In the genomic region with DNA sequence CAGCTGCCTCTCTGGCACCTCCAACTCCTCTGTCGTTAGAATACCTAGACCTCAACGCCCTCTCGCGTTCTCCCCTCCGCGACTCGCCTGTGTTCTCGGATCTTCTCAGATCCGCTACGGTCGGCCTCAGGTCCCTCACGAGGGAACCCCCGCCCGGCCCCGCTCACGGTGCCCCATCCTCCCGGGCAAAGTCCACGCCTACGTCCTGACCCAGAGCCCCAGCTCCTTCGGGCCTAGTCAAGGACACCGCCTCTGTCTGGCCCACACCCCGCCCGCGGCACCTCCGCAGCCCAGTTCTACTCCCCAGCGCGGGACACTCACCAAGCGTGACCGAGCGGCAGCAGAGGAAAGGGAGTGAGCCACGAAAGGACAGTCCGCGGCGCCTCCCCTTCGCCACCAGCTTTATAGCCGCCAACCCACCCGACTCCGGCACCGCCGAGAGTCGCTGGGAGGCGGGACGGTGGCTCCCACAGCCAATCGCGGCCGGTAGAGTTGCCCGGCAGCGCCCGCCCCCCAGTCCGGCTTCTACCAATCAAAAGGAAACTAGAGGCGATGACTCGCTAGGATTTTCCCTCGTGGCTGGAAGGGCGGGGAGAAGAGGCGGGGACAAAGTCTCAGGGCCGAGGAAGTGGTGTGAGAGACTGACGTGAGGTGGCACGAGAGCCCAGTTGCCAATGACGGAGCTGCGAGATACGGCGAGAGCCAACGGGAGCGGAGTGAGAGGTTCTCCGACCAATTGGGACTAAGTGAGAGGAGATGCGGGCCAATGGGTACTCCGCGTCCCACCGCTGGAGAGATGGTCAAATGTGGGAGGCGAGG, we compare ENCODE assay signal across 1 cellular context.
TF ChIP-seq lines count a peak whose summit lies in the region.

A gene (minus strand): TSS at position 378 of the 819 bp plus-strand sequence. CDS start 14,447 bp downstream, outside the sequence.

TF ChIP-seq in HepG2, 621 proteins besides CTCF, POLR2A, EP300 and RAD21 (continued from another document and continues in another):
- TF ChIP-seq, protein P1, sequence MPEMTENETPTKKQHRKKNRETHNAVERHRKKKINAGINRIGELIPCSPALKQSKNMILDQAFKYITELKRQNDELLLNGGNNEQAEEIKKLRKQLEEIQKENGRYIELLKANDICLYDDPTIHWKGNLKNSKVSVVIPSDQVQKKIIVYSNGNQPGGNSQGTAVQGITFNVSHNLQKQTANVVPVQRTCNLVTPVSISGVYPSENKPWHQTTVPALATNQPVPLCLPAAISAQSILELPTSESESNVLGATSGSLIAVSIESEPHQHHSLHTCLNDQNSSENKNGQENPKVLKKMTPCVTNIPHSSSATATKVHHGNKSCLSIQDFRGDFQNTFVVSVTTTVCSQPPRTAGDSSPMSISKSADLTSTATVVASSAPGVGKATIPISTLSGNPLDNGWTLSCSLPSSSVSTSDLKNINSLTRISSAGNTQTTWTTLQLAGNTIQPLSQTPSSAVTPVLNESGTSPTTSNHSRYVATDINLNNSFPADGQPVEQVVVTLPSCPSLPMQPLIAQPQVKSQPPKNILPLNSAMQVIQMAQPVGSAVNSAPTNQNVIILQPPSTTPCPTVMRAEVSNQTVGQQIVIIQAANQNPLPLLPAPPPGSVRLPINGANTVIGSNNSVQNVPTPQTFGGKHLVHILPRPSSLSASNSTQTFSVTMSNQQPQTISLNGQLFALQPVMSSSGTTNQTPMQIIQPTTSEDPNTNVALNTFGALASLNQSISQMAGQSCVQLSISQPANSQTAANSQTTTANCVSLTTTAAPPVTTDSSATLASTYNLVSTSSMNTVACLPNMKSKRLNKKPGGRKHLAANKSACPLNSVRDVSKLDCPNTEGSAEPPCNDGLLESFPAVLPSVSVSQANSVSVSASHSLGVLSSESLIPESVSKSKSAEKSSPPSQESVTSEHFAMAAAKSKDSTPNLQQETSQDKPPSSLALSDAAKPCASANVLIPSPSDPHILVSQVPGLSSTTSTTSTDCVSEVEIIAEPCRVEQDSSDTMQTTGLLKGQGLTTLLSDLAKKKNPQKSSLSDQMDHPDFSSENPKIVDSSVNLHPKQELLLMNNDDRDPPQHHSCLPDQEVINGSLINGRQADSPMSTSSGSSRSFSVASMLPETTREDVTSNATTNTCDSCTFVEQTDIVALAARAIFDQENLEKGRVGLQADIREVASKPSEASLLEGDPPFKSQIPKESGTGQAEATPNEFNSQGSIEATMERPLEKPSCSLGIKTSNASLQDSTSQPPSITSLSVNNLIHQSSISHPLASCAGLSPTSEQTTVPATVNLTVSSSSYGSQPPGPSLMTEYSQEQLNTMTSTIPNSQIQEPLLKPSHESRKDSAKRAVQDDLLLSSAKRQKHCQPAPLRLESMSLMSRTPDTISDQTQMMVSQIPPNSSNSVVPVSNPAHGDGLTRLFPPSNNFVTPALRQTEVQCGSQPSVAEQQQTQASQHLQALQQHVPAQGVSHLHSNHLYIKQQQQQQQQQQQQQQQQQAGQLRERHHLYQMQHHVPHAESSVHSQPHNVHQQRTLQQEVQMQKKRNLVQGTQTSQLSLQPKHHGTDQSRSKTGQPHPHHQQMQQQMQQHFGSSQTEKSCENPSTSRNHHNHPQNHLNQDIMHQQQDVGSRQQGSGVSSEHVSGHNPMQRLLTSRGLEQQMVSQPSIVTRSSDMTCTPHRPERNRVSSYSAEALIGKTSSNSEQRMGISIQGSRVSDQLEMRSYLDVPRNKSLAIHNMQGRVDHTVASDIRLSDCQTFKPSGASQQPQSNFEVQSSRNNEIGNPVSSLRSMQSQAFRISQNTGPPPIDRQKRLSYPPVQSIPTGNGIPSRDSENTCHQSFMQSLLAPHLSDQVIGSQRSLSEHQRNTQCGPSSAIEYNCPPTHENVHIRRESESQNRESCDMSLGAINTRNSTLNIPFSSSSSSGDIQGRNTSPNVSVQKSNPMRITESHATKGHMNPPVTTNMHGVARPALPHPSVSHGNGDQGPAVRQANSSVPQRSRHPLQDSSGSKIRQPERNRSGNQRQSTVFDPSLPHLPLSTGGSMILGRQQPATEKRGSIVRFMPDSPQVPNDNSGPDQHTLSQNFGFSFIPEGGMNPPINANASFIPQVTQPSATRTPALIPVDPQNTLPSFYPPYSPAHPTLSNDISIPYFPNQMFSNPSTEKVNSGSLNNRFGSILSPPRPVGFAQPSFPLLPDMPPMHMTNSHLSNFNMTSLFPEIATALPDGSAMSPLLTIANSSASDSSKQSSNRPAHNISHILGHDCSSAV (CRISPR knock-in tag; IDR thresholded peaks at IDR 0.05; ENCODE audit: borderline replicate concordance), result 0 out of 2 replicates have a peak, but pooled peaks have one; percentile 56
- TF ChIP-seq FOXP1 (IDR thresholded peaks at IDR 0.05) (no peak), FOXP1 (CRISPR knock-in tag; IDR thresholded peaks at IDR 0.05) (no peak), MED8 (CRISPR knock-in tag; IDR thresholded peaks at IDR 0.05; ENCODE audit: insufficient replicate concordance) (peak; percentile 90), YY1 (IDR thresholded peaks at IDR 0.05; ENCODE audit: insufficient read depth, insufficient replicate concordance, low read depth, low read length) (peak; percentile 56), AGO1 (IDR thresholded peaks at IDR 0.05; ENCODE audit: low read depth, low read length, poor library complexity, severe bottlenecking) (peak; percentile 50), IKZF4 (CRISPR knock-in tag; IDR thresholded peaks at IDR 0.05; ENCODE audit: borderline replicate concordance, low read depth, not compliant biosample characterization) (peak; percentile 59), NCOA2 (CRISPR knock-in tag; IDR thresholded peaks at IDR 0.05) (peak; percentile 33; the same call in 1 of the 2 replicates), ZMYM4 (CRISPR knock-in tag; IDR thresholded peaks at IDR 0.05) (peak; percentile 97), ZNF121 (CRISPR knock-in tag; IDR thresholded peaks at IDR 0.05) (peak; percentile 43; the same call in 1 of the 2 replicates), ZNF431 (CRISPR knock-in tag; IDR thresholded peaks at IDR 0.05; ENCODE audit: borderline replicate concordance, low read depth) (no peak; the same call in 1 of the 2 replicates), HES4 (CRISPR knock-in tag; IDR thresholded peaks at IDR 0.05; ENCODE audit: borderline replicate concordance) (peak; percentile 84), SPEN (CRISPR knock-in tag; IDR thresholded peaks at IDR 0.05; ENCODE audit: low read depth) (peak; percentile 78; the same call in 1 of the 2 replicates), KDM3A (CRISPR knock-in tag; IDR thresholded peaks at IDR 0.05; ENCODE audit: low read depth) (peak; percentile 65; the same call in 1 of the 2 replicates), NFYC (CRISPR knock-in tag; IDR thresholded peaks at IDR 0.05) (peak; percentile 98), STAG1 (CRISPR knock-in tag; IDR thresholded peaks at IDR 0.05) (no peak), ZNF382 (CRISPR knock-in tag; IDR thresholded peaks at IDR 0.05; ENCODE audit: borderline replicate concordance) (no peak), ZNF337 (CRISPR knock-in tag; IDR thresholded peaks at IDR 0.05; ENCODE audit: borderline replicate concordance, low read depth) (0 out of 2 replicates have a peak, but pooled peaks have one; percentile 67), SKI (IDR thresholded peaks at IDR 0.05; ENCODE audit: partially characterized antibody) (peak; percentile 77), ZNF335 (CRISPR knock-in tag; IDR thresholded peaks at IDR 0.05) (peak; percentile 81; the same call in 1 of the 2 replicates), CAMTA2 (CRISPR knock-in tag; IDR thresholded peaks at IDR 0.05; ENCODE audit: borderline replicate concordance) (peak; percentile 72; the same call in 1 of the 2 replicates), ZNF354B (CRISPR knock-in tag; IDR thresholded peaks at IDR 0.05) (no peak), NBN (conservative IDR thresholded peaks at IDR 0.05) (no peak), ZNF589 (CRISPR knock-in tag; conservative IDR thresholded peaks at IDR 0.05) (peak; percentile 80; the same call in 1 of the 2 replicates), TBX2 (CRISPR knock-in tag; IDR thresholded peaks at IDR 0.05; ENCODE audit: borderline replicate concordance) (peak; percentile 91), ZBTB7A (CRISPR knock-in tag; IDR thresholded peaks at IDR 0.05) (peak; percentile 60)
- TF ChIP-seq, protein P2, sequence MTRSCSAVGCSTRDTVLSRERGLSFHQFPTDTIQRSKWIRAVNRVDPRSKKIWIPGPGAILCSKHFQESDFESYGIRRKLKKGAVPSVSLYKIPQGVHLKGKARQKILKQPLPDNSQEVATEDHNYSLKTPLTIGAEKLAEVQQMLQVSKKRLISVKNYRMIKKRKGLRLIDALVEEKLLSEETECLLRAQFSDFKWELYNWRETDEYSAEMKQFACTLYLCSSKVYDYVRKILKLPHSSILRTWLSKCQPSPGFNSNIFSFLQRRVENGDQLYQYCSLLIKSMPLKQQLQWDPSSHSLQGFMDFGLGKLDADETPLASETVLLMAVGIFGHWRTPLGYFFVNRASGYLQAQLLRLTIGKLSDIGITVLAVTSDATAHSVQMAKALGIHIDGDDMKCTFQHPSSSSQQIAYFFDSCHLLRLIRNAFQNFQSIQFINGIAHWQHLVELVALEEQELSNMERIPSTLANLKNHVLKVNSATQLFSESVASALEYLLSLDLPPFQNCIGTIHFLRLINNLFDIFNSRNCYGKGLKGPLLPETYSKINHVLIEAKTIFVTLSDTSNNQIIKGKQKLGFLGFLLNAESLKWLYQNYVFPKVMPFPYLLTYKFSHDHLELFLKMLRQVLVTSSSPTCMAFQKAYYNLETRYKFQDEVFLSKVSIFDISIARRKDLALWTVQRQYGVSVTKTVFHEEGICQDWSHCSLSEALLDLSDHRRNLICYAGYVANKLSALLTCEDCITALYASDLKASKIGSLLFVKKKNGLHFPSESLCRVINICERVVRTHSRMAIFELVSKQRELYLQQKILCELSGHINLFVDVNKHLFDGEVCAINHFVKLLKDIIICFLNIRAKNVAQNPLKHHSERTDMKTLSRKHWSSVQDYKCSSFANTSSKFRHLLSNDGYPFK (CRISPR knock-in tag; IDR thresholded peaks at IDR 0.05; ENCODE audit: borderline replicate concordance), result peak; percentile 77; the same call in 1 of the 2 replicates
- TF ChIP-seq, protein P3, sequence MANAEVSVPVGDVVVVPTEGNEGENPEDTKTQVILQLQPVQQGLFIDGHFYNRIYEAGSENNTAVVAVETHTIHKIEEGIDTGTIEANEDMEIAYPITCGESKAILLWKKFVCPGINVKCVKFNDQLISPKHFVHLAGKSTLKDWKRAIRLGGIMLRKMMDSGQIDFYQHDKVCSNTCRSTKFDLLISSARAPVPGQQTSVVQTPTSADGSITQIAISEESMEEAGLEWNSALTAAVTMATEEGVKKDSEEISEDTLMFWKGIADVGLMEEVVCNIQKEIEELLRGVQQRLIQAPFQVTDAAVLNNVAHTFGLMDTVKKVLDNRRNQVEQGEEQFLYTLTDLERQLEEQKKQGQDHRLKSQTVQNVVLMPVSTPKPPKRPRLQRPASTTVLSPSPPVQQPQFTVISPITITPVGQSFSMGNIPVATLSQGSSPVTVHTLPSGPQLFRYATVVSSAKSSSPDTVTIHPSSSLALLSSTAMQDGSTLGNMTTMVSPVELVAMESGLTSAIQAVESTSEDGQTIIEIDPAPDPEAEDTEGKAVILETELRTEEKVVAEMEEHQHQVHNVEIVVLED (CRISPR knock-in tag; IDR thresholded peaks at IDR 0.05; ENCODE audit: borderline replicate concordance), result peak; percentile 75; the same call in 1 of the 2 replicates
- TF ChIP-seq, protein P4, sequence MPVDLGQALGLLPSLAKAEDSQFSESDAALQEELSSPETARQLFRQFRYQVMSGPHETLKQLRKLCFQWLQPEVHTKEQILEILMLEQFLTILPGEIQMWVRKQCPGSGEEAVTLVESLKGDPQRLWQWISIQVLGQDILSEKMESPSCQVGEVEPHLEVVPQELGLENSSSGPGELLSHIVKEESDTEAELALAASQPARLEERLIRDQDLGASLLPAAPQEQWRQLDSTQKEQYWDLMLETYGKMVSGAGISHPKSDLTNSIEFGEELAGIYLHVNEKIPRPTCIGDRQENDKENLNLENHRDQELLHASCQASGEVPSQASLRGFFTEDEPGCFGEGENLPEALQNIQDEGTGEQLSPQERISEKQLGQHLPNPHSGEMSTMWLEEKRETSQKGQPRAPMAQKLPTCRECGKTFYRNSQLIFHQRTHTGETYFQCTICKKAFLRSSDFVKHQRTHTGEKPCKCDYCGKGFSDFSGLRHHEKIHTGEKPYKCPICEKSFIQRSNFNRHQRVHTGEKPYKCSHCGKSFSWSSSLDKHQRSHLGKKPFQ (CRISPR knock-in tag; IDR thresholded peaks at IDR 0.05; ENCODE audit: insufficient replicate concordance), result peak; percentile 75
- TF ChIP-seq, protein P5, sequence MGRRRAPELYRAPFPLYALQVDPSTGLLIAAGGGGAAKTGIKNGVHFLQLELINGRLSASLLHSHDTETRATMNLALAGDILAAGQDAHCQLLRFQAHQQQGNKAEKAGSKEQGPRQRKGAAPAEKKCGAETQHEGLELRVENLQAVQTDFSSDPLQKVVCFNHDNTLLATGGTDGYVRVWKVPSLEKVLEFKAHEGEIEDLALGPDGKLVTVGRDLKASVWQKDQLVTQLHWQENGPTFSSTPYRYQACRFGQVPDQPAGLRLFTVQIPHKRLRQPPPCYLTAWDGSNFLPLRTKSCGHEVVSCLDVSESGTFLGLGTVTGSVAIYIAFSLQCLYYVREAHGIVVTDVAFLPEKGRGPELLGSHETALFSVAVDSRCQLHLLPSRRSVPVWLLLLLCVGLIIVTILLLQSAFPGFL (CRISPR knock-in tag; IDR thresholded peaks at IDR 0.05), result no peak
- TF ChIP-seq, protein P6, sequence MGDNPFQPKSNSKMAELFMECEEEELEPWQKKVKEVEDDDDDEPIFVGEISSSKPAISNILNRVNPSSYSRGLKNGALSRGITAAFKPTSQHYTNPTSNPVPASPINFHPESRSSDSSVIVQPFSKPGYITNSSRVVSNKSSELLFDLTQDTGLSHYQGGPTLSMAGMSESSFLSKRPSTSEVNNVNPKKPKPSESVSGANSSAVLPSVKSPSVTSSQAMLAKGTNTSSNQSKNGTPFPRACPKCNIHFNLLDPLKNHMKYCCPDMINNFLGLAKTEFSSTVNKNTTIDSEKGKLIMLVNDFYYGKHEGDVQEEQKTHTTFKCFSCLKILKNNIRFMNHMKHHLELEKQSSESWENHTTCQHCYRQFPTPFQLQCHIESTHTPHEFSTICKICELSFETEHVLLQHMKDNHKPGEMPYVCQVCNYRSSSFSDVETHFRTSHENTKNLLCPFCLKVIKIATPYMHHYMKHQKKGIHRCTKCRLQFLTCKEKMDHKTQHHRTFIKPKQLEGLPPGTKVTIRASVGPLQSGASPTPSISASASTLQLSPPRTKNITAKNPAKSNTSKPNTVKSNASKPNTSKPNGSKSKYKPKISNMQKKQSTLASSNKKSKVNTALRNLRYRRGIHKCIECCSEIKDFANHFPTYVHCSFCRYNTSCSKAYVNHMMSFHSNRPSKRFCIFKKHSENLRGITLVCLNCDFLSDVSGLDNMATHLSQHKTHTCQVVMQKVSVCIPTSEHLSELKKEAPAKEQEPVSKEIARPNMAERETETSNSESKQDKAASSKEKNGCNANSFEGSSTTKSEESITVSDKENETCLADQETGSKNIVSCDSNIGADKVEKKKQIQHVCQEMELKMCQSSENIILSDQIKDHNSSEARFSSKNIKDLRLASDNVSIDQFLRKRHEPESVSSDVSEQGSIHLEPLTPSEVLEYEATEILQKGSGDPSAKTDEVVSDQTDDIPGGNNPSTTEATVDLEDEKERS (CRISPR knock-in tag; IDR thresholded peaks at IDR 0.05), result no peak; the same call in 1 of the 2 replicates
- TF ChIP-seq, protein P7, sequence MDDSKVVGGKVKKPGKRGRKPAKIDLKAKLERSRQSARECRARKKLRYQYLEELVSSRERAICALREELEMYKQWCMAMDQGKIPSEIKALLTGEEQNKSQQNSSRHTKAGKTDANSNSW (CRISPR knock-in tag; IDR thresholded peaks at IDR 0.05; ENCODE audit: borderline replicate concordance), result peak; percentile 76; the same call in 1 of the 2 replicates
